21 cellular contexts compared by ENCODE assay signal in the genomic region with DNA sequence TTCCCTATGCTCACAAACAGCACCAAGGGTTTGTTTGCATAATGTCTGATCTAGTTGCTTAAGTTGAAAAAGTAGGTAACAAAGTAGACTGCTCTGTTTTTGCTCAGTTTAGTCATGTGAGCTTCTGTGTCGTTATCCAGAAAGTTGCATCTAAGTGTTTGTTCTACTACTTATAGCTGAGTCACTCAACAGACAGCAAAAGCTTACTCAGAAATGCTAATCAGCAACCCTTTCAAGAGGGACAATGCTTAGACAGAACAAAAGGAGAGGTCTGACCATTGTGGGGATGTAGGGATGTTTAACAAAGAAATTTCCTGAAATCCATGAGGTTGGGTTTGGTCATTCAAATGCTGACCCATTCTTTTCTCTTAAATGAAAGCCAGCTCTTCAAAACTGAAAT.
A peak's percentile ranks its signal among the peaks of the same experiment; 100 is the strongest.
DNase-seq lines count a peak whose midpoint lies in the region; ATAC-seq, FAIRE-seq and TF ChIP-seq lines count a peak whose summit lies in the region.
"Had no signal": no experiment of that assay in that cellular context is flagged by ENCODE, and none has a peak within 500 bp of the region (broad histone marks: within the 10 kb centered on the region; RNA-seq: fewer than 3 reads in every experiment).

No MANE protein-coding gene starts in this region.

- TF ChIP-seq POLR2A in K562 (conservative IDR thresholded peaks at IDR 0.05): no peak

- POLR2A ChIA-PET in K562 (lab: Yijun Ruan, JAX): no interaction called here
- POLR2A ChIA-PET in activated CD4-positive, alpha-beta T cell treated with anti-CD3 and anti-CD28 coated beads for 36 hours (lab: Charles Lee): no interaction called here

- no peaks in the 10 kb centered on the region for H3K4me1 Mint-ChIP-seq in activated CD4-positive, alpha-beta T cell treated with anti-CD3 and anti-CD28 coated beads for 36 hours
- H3K4me1 Mint-ChIP-seq: activated CD4-positive, alpha-beta T cell treated with anti-CD3 and anti-CD28 coated beads, Interleukin-2, amount 10 ng/mL, durations not matched to agents 24 days and 14 days; CD4-positive, CD25-positive, alpha-beta regulatory T cell had no signal

- no peak for FAIRE-seq in K562 (lab: Jason Lieb, UNC)
- FAIRE-seq: GM18507 had no signal

- no peaks in the 10 kb centered on the region for H3K79me2 ChIP-seq in K562 (ENCODE audit: control insufficient read depth, insufficient read depth, low read length)

- H3K9me3 Mint-ChIP-seq in activated CD4-positive, alpha-beta T cell treated with anti-CD3 and anti-CD28 coated beads for 36 hours (ENCODE audit: low read depth): peaks cover 4% of the 10 kb centered on the region

- no peak overlapping the region for H3K4me3 Mint-ChIP-seq in activated CD4-positive, alpha-beta T cell treated with anti-CD3 and anti-CD28 coated beads for 36 hours
- H3K4me3 Mint-ChIP-seq: activated CD4-positive, alpha-beta T cell treated with anti-CD3 and anti-CD28 coated beads, Interleukin-2, amount 10 ng/mL, durations not matched to agents 24 days and 14 days; CD4-positive, CD25-positive, alpha-beta regulatory T cell had no signal

- no peak overlapping the region for H3K4me3 ChIP-seq in HUES64 (ENCODE audit: low read length)
- no peak overlapping the region for H3K4me3 ChIP-seq in K562
- H3K4me3 ChIP-seq in upper lobe of right lung: no peak overlapping the region
- no peak overlapping the region for H3K4me3 ChIP-seq in aorta (ENCODE audit: low read length in 2 of 2)
- H3K4me3 ChIP-seq: SK-N-MC, upper lobe of left lung had no signal

- H3K27ac ChIP-seq in HUES64 (ENCODE audit: low read depth, low read length) (peak overlapping the region; percentile 93), K562 (ENCODE audit: extremely low read depth, low read depth, low read length) (no peak overlapping the region), upper lobe of right lung (no peak overlapping the region), aorta (ENCODE audit: low read depth in 1 of 2, low read length in 2 of 2) (no peak overlapping the region)
- H3K27ac ChIP-seq: SK-N-MC, upper lobe of left lung had no signal

- H4K20me1 ChIP-seq in K562 (replicated peaks; ENCODE audit: control insufficient read depth, insufficient read depth, low read length): no peaks in the 10 kb centered on the region

- peaks cover 14% of the 10 kb centered on the region for H3K27me3 Mint-ChIP-seq in activated CD4-positive, alpha-beta T cell treated with anti-CD3 and anti-CD28 coated beads for 36 hours

- no peak overlapping the region for H3K27ac Mint-ChIP-seq in activated CD4-positive, alpha-beta T cell treated with anti-CD3 and anti-CD28 coated beads for 36 hours
- H3K27ac Mint-ChIP-seq: activated CD4-positive, alpha-beta T cell treated with anti-CD3 and anti-CD28 coated beads, Interleukin-2, amount 10 ng/mL, durations not matched to agents 24 days and 14 days; CD4-positive, CD25-positive, alpha-beta regulatory T cell had no signal

- no peaks in the 10 kb centered on the region for H3K36me3 ChIP-seq in HUES64 (ENCODE audit: insufficient read depth, low read length)
- H3K36me3 ChIP-seq in K562 (ENCODE audit: control insufficient read depth, insufficient read depth, low read length): no peaks in the 10 kb centered on the region
- H3K36me3 ChIP-seq in upper lobe of right lung: no peaks in the 10 kb centered on the region
- no peaks in the 10 kb centered on the region for H3K36me3 ChIP-seq in aorta (ENCODE audit: control insufficient read depth in 1 of 2, insufficient read depth in 2 of 2, low read length in 1 of 2)
- H3K36me3 ChIP-seq: upper lobe of left lung had no signal

- WGBS in HUES64: 64% methylated on average over 1 of the region's 1 CpG
- 0% methylated on average over 1 of the region's 1 CpG for WGBS in K562 (ENCODE audit: insufficient coverage, low coverage, missing lambda C conversion rate)
- WGBS in aorta, 2 donors: 67 to 76% methylated on average over 1 of the region's 1 CpG

- H3K9me3 ChIP-seq in HUES64 (ENCODE audit: insufficient read depth, low read depth, low read length): peaks cover 9% of the 10 kb centered on the region
- no peaks in the 10 kb centered on the region for H3K9me3 ChIP-seq in K562 (replicated peaks; ENCODE audit: control insufficient read depth, insufficient read depth, low read depth, low read length)
- no peaks in the 10 kb centered on the region for H3K9me3 ChIP-seq in upper lobe of right lung
- H3K9me3 ChIP-seq in aorta (ENCODE audit: control insufficient read depth, low read length): peaks cover 2% of the 10 kb centered on the region

- intact Hi-C loops in K562 (cut with micrococcal nuclease) (no loop called here), upper lobe of right lung (cut with DNase I) (no loop called here), aorta (cut with DNase I) (no loop called here)
- intact Hi-C loops in activated CD4-positive, alpha-beta T cell treated with anti-CD3 and anti-CD28 coated beads for 36 hours (cut with DNase I, micrococcal nuclease): no loop called here

- H3K9me1 ChIP-seq in K562 (ENCODE audit: control insufficient read depth, insufficient read depth, low read length): no peaks in the 10 kb centered on the region

- no peak for TF ChIP-seq EP300 in K562 (IDR thresholded peaks at IDR 0.05; ENCODE audit: low read length)

- in situ Hi-C loops in Caki2 (cut with HindIII; ENCODE audit: low pct_unique_long_range_greater_than_20kb, low sequenced_read_pairs) (no loop called here), K562 (cut with MboI) (no loop called here)

- ATAC-seq in K562 (0 out of 3 replicates have a peak, but pooled peaks have one; percentile 26), upper lobe of right lung (no peak), aorta (ENCODE audit: low FRiP score) (no peak)
- ATAC-seq in activated CD4-positive, alpha-beta T cell treated with anti-CD3 and anti-CD28 coated beads for 36 hours: no peak
- ATAC-seq: stimulated activated naive CD8-positive, alpha-beta T cell treated with anti-CD3 and anti-CD28 coated beads, Interleukin-15, Interleukin-2, amounts not matched to agents 100 U/mL and 50 U/mL, for 24 hours had no signal

- H3K4me1 ChIP-seq in HUES64 (ENCODE audit: insufficient read depth, low read length) (peaks cover 8% of the 10 kb centered on the region; the same call in 1 of the 2 replicates), K562 (replicated peaks in 1 of 2; ENCODE audit: control insufficient read depth in 2 of 2, insufficient read depth in 2 of 2, low read length in 2 of 2) (no peaks in the 10 kb centered on the region), upper lobe of right lung (no peaks in the 10 kb centered on the region), aorta (ENCODE audit: control insufficient read depth in 1 of 2, insufficient read depth in 2 of 2, low read length in 2 of 2) (no peaks in the 10 kb centered on the region)
- H3K4me1 ChIP-seq: upper lobe of left lung had no signal

- no TSS peak for BruUV-seq in K562 (replicated peaks; lab: Mats Ljungman, UMichigan)

- TF ChIP-seq CTCF in K562 (IDR thresholded peaks at IDR 0.05 in 2 of 3, conservative IDR thresholded peaks at IDR 0.05 in 1 of 3; ENCODE audit: insufficient read depth in 2 of 3, low read depth in 1 of 3, low read length in 3 of 3) (no peak), upper lobe of right lung (IDR thresholded peaks at IDR 0.05) (no peak)

- DNase-seq in Caki2 (ENCODE audit: low read depth) (peak; percentile 29), K562 (ENCODE audit: extremely low read depth in 1 of 4, low spot score in 3 of 4) (peak in 1 of 4 experiments; percentile 4), iPS-NIHi11 (ENCODE audit: low spot score) (peak; percentile 43), NOMO-1 treated with DMSO at 0.1 percent for 48 hours (lab: John Stamatoyannopoulos, UW; ENCODE audit: unreplicated experiment) (no peak), upper lobe of right lung (no peak), aorta (no peak)
- no peak for DNase-seq in activated CD4-positive, alpha-beta T cell treated with anti-CD3 and anti-CD28 coated beads for 36 hours
- DNase-seq: activated CD4-positive, alpha-beta T cell treated with anti-CD3 and anti-CD28 coated beads, Interleukin-2, amount 10 ng/mL, durations not matched to agents 24 days and 14 days; activated CD8-positive, alpha-beta memory T cell treated with anti-CD3 and anti-CD28 coated beads, Interleukin-2, amount 50 U/mL, for 4 hours; activated gamma-delta T cell; CD4-positive, CD25-positive, alpha-beta regulatory T cell; HCEC 1CT; islet precursor cell; NCI-H187; NCI-H524 treated with DMSO at 0.1 percent for 48 hours; stimulated activated naive CD8-positive, alpha-beta T cell treated with anti-CD3 and anti-CD28 coated beads, Interleukin-15, Interleukin-2, amounts not matched to agents 100 U/mL and 50 U/mL, for 24 hours; T1000; upper lobe of left lung had no signal

- no peak for TF ChIP-seq RAD21 in K562 (CRISPR knock-in tag; conservative IDR thresholded peaks at IDR 0.05 in 1 of 2, IDR thresholded peaks at IDR 0.05 in 1 of 2)

- CTCF ChIA-PET in K562 (lab: Yijun Ruan, JAX; ENCODE audit: low intra/inter-chr PET ratio): no interaction called here
- CTCF ChIA-PET in activated CD4-positive, alpha-beta T cell treated with anti-CD3 and anti-CD28 coated beads for 36 hours (lab: Charles Lee): no interaction called here

- H3K27me3 ChIP-seq in HUES64 (ENCODE audit: insufficient read depth, low read length): no peaks in the 10 kb centered on the region
- H3K27me3 ChIP-seq in K562 (ENCODE audit: control insufficient read depth in 2 of 2, insufficient read depth in 2 of 2, low read length in 2 of 2): peaks cover 0 to 4% of the 10 kb centered on the region in 2 experiments; a peak in 2 of 5 replicates
- H3K27me3 ChIP-seq in upper lobe of right lung: no peaks in the 10 kb centered on the region
- no peaks in the 10 kb centered on the region for H3K27me3 ChIP-seq in aorta (ENCODE audit: control insufficient read depth in 1 of 2, insufficient read depth in 2 of 2, low read length in 1 of 2)
- H3K27me3 ChIP-seq: upper lobe of left lung had no signal

- no peak overlapping the region for H2AFZ ChIP-seq in K562 (ENCODE audit: low read depth, low read length)

- H3K4me2 ChIP-seq in K562 (ENCODE audit: insufficient read depth, low read length): no peak overlapping the region

- H3K36me3 Mint-ChIP-seq in activated CD4-positive, alpha-beta T cell treated with anti-CD3 and anti-CD28 coated beads for 36 hours (ENCODE audit: low read depth): no peaks in the 10 kb centered on the region
- H3K36me3 Mint-ChIP-seq: CD4-positive, CD25-positive, alpha-beta regulatory T cell had no signal

- no peak overlapping the region; the same call in 1 of the 2 replicates for H3K9ac ChIP-seq in HUES64 (ENCODE audit: low read depth, low read length)
- H3K9ac ChIP-seq in K562 (ENCODE audit: insufficient read depth in 1 of 2, low read depth in 2 of 2, low read length in 2 of 2): no peak overlapping the region

TF ChIP-seq in K562, 482 proteins besides CTCF, POLR2A, EP300 and RAD21 (continues in another document):
- TF ChIP-seq CC2D1A (IDR thresholded peaks at IDR 0.05): no peak
- TF ChIP-seq, protein P1, sequence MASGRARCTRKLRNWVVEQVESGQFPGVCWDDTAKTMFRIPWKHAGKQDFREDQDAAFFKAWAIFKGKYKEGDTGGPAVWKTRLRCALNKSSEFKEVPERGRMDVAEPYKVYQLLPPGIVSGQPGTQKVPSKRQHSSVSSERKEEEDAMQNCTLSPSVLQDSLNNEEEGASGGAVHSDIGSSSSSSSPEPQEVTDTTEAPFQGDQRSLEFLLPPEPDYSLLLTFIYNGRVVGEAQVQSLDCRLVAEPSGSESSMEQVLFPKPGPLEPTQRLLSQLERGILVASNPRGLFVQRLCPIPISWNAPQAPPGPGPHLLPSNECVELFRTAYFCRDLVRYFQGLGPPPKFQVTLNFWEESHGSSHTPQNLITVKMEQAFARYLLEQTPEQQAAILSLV (tag; IDR thresholded peaks at IDR 0.05): no peak

Comparison
In these comparisons a context has a peak if more than half of its experiments do, and no peak if none do; other contexts are left out.
1. DNase-seq: peak in Caki2 (single experiment) and iPS-NIHi11 (single experiment); none in activated CD4-positive, alpha-beta T cell treated with anti-CD3 and anti-CD28 coated beads for 36 hours (single experiment), NOMO-1 treated with DMSO at 0.1 percent for 48 hours (single experiment), upper lobe of right lung (single experiment) and aorta (0 of 2).